8 cellular contexts compared by ENCODE assay signal in the genomic region with DNA sequence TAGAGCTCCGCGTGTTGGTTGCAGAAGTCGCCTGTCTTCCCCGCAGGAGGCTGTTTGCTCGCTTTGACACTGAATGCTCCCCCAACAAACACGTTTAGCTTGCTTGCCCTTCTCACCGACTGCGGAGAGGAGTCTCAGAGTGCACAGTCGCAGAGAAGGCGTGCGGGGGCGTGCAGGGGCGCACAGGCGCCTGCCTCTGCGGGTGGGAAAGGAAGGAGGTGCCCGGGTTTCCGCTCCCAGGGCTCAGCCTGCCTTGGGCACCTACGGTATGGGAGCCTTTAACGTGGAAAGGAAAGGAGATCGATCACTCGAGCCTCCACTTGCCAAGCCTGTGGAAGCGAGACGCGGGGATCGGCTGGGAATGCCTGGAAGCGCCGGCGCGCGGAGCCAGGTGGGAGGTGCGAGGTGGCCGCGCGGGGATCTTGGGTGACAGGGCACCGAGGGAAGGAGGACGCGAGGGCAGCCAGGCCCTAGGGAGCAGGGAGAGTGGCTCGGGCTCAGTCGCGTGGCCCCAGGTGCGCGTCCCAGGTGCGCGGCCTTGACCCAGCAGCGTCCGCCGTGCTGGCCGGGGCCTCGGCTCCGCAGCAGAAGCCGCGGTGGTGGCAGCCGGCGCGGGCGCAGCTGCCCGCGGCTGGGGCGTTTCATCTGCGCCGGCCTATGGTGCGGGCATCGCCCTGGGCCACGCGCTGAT. TPM values are rescaled to one million over a fixed set of nuclear protein-coding genes. Genes with fewer than 3 reads are reported as not detected.
DNase-seq lines count a peak whose midpoint lies in the region; ATAC-seq and TF ChIP-seq lines count a peak whose summit lies in the region.

A gene (plus strand): TSS at position 419 of the 691 bp plus-strand sequence. CDS start 749 bp downstream, outside the sequence.

- no TSS peak for BruUV-seq in OCI-LY7 (replicated peaks; lab: Mats Ljungman, UMichigan)

- H3K27me3 ChIP-seq in muscle layer of colon (ENCODE audit: control insufficient read depth in 1 of 2, insufficient read depth in 2 of 2, low read length in 2 of 2): no peaks in the 10 kb centered on the region

- peak within 1 kb of the TSS; percentile 80 for H3K4me2 ChIP-seq in OCI-LY7 (ENCODE audit: low read length)

- H3K4me1 ChIP-seq in OCI-LY7 (ENCODE audit: insufficient read depth, low read length, poor library complexity, severe bottlenecking) (peaks cover 14% of the 10 kb centered on the region), muscle layer of colon (ENCODE audit: insufficient read depth, low read length) (peaks cover 17% of the 10 kb centered on the region)

- DNase-seq in C1 segment of cervical spinal cord (lab: John Stamatoyannopoulos, UW): peak; percentile 63 to 94 (median 86)
- DNase-seq in OCI-LY7 (ENCODE audit: low spot score): peak; percentile 88
- peak; percentile 73 for DNase-seq in activated T-cell treated with anti-CD3 and anti-CD28 coated beads, Interleukin-2, amount 50 U/mL, for 4 hours
- DNase-seq in stimulated activated CD8-positive, alpha-beta memory T cell treated with anti-CD3 and anti-CD28 coated beads, Interleukin-7, amount 100 ng/mL, for 1 hour (ENCODE audit: low read depth in 2 of 2): peak; percentile 24 to 48

- peak within 1 kb of the TSS; percentile 90 for H3K4me3 Mint-ChIP-seq in activated T-cell treated with anti-CD3 and anti-CD28 coated beads, Interleukin-2, amount 50 U/mL, for 4 hours

- H3K9ac ChIP-seq in muscle layer of colon (ENCODE audit: low read length): peak within 1 kb of the TSS; percentile 62

- H3K36me3 Mint-ChIP-seq in activated T-cell treated with anti-CD3 and anti-CD28 coated beads, Interleukin-2, amount 50 U/mL, for 4 hours (ENCODE audit: insufficient read depth): peaks cover 14% of the 10 kb centered on the region

- H3K27me3 Mint-ChIP-seq in activated T-cell treated with anti-CD3 and anti-CD28 coated beads, Interleukin-2, amount 50 U/mL, for 4 hours (ENCODE audit: low read depth): no peaks in the 10 kb centered on the region

- POLR2A ChIA-PET in OCI-LY7 (lab: Charles Lee): interaction anchor here (0.8 to 1.2 kb wide), 6 partner anchors 16 to 225 kb away, joined by 3 to 4 read pairs (median 3); no protein-coding TSS in a partner anchor

- H3K4me3 ChIP-seq in OCI-LY7 (ENCODE audit: low read depth, low read length, poor library complexity, severe bottlenecking): peak within 1 kb of the TSS; percentile 74
- H3K4me3 ChIP-seq in muscle layer of colon (ENCODE audit: low read depth in 1 of 2, low read length in 2 of 2): peak within 1 kb of the TSS; percentile 72 to 91

- H3K36me3 ChIP-seq in OCI-LY7 (ENCODE audit: insufficient read depth, low read length) (0 out of 2 replicates have a peak, but pooled peaks cover 3% of the 10 kb centered on the region), muscle layer of colon (ENCODE audit: insufficient read depth, low read length) (no peaks in the 10 kb centered on the region)

- ATAC-seq in GM19324 (IDR thresholded peaks at IDR 0.05; ENCODE audit: low FRiP score, unreplicated experiment) (peak; percentile 93), HG03469 (IDR thresholded peaks at IDR 0.05; ENCODE audit: unreplicated experiment) (peak; percentile 84), esophagus mucosa (peak; percentile 96)
- peak; percentile 90 to 94 for ATAC-seq in activated T-cell treated with anti-CD3 and anti-CD28 coated beads, Interleukin-2, amount 50 U/mL, for 4 hours

- no peaks in the 10 kb centered on the region for H3K79me2 ChIP-seq in OCI-LY7 (ENCODE audit: insufficient read depth, low read depth, low read length)

- peak within 1 kb of the TSS; percentile 13 for H3K27ac ChIP-seq in OCI-LY7 (ENCODE audit: low read depth, low read length, poor library complexity, severe bottlenecking)
- H3K27ac ChIP-seq in muscle layer of colon (ENCODE audit: low read depth, low read length): peak within 1 kb of the TSS; percentile 80

- H4K20me1 ChIP-seq in OCI-LY7 (ENCODE audit: insufficient read depth, low read length): no peaks in the 10 kb centered on the region

- 0 out of 2 replicates have a peak, but pooled peaks have one; percentile 16 for TF ChIP-seq CTCF in OCI-LY7 (conservative IDR thresholded peaks at IDR 0.05; ENCODE audit: low read length)

- no peaks in the 10 kb centered on the region for H3K9me3 Mint-ChIP-seq in activated T-cell treated with anti-CD3 and anti-CD28 coated beads, Interleukin-2, amount 50 U/mL, for 4 hours

- H3K9me3 ChIP-seq in OCI-LY7 (ENCODE audit: low read length) (no peaks in the 10 kb centered on the region), muscle layer of colon (ENCODE audit: low read length) (no peaks in the 10 kb centered on the region)

- CTCF ChIA-PET in OCI-LY7 (lab: Charles Lee; ENCODE audit: unreplicated experiment): interaction anchor here (0.5 to 1.2 kb wide), 3 partner anchors 9 to 225 kb away, joined by 3 to 4 read pairs (median 4); no protein-coding TSS in a partner anchor

- peaks cover 27% of the 10 kb centered on the region for H3K4me1 Mint-ChIP-seq in activated T-cell treated with anti-CD3 and anti-CD28 coated beads, Interleukin-2, amount 50 U/mL, for 4 hours (ENCODE audit: low read depth)

- intact Hi-C loops in OCI-LY7 (cut with micrococcal nuclease; ENCODE audit: unreplicated experiment): loop anchor here (5.0 to 10.0 kb wide), 3 partner anchors 61 to 531 kb away; a partner anchor contains a TSS

- H2AFZ ChIP-seq in OCI-LY7 (ENCODE audit: low read length): peak within 1 kb of the TSS; percentile 97

- no peaks in the 10 kb centered on the region for H3K9me2 ChIP-seq in OCI-LY7 (ENCODE audit: insufficient read depth, low read length)

RNA-seq across cellular contexts. Expression of the gene that starts here (rescaled TPM):
- 15.4 and 16.4 TPM in 2 replicates for total RNA-seq in OCI-LY7 (2014; rRNA removed; shearing (Covaris generic))
- total RNA-seq in OCI-LY7 (2022): 14.2 and 14.7 TPM in 2 replicates
- 10 to 100 TPM; 15.6 to 18.1 (median 16.7) TPM for total RNA-seq in activated T-cell treated with anti-CD3 and anti-CD28 coated beads, Interleukin-2, amount 50 U/mL, for 4 hours
- total RNA-seq in esophagus mucosa: 8.3 TPM

Comparison
In these comparisons a context has a peak if more than half of its experiments do, and no peak if none do; other contexts are left out.
1. Peak in every context shown above with its lines: DNase-seq, ATAC-seq, H3K4me3 ChIP-seq and H3K27ac ChIP-seq.
2. DNase-seq: peak in every context shown above with its lines; median percentile 88 in OCI-LY7; 86 in C1 segment of cervical spinal cord; 73 in activated T-cell treated with anti-CD3 and anti-CD28 coated beads, Interleukin-2, amount 50 U/mL, for 4 hours; 36 in stimulated activated CD8-positive, alpha-beta memory T cell treated with anti-CD3 and anti-CD28 coated beads, Interleukin-7, amount 100 ng/mL, for 1 hour.